Comparison of ENCODE assay signal across 9 cellular contexts in the genomic region with DNA sequence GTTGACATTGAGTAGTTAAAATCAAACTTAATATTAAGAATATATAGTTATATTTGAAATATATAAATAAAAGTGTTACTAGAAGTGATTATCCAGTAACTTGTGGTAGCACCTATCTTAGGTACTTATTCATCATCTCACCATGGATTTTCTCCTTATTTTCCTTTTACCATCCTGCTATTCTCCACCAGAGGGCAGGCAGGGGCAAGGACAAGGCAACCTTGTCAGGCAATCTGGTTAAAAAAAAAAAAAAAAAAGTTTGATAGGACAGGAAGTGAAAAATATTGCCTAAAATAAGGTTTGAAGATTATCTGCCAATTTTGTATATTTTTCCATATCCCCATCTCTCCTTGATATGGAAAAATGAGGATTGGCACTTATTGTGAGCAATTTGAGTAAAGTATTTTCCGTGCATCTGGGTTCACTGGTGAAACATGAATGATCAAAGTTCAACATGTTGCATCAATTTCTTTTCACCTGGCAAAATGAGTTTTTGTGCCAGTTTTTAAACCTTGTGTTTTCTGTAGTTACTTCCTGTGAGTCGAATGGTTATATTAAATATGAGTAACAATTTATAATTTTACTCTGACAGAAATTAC.
DNase-seq lines count a peak whose midpoint lies in the region; ATAC-seq, FAIRE-seq and TF ChIP-seq lines count a peak whose summit lies in the region.
"Had no signal": no experiment of that assay in that cellular context is flagged by ENCODE, and none has a peak within 500 bp of the region (broad histone marks: within the 10 kb centered on the region; RNA-seq: fewer than 3 reads in every experiment).

No MANE protein-coding gene starts in this region.

- no peak overlapping the region for H3K4me3 ChIP-seq in astrocyte (ENCODE audit: insufficient read depth, low read depth, low read length)
- no peak overlapping the region for H3K4me3 ChIP-seq in upper lobe of left lung

- no peaks in the 10 kb centered on the region for H3K4me1 ChIP-seq in astrocyte (ENCODE audit: insufficient read depth, low read length)
- H3K4me1 ChIP-seq in upper lobe of left lung, result no peaks in the 10 kb centered on the region

- no peak for TF ChIP-seq POLR2A in upper lobe of left lung (IDR thresholded peaks at IDR 0.05)

- TF ChIP-seq CTCF in astrocyte (IDR thresholded peaks at IDR 0.05; ENCODE audit: insufficient read depth, low read depth, low read length) (peak; percentile 65), upper lobe of left lung (IDR thresholded peaks at IDR 0.05) (peak in 5 of 6 experiments; percentile 38 to 55 (median 39))

- no peak for TF ChIP-seq EP300 in upper lobe of left lung (IDR thresholded peaks at IDR 0.05)

- no peaks in the 10 kb centered on the region for H3K9me3 ChIP-seq in astrocyte (ENCODE audit: insufficient read depth, low read depth, low read length)
- no peaks in the 10 kb centered on the region for H3K9me3 ChIP-seq in upper lobe of left lung

- H3K79me2 ChIP-seq in astrocyte (ENCODE audit: insufficient read depth, low read length), result no peaks in the 10 kb centered on the region

- H3K4me3 Mint-ChIP-seq in astrocyte (ENCODE audit: unreplicated experiment), result no peak overlapping the region
- H3K4me3 Mint-ChIP-seq: activated naive CD8-positive, alpha-beta T cell treated with anti-CD3 and anti-CD28 coated beads, Interleukin-2, amount 10 ng/mL, durations not matched to agents 7 days and 5 days had no signal

- H3K9me3 Mint-ChIP-seq in astrocyte (ENCODE audit: unreplicated experiment), result no peaks in the 10 kb centered on the region
- H3K9me3 Mint-ChIP-seq: activated naive CD8-positive, alpha-beta T cell treated with anti-CD3 and anti-CD28 coated beads, Interleukin-2, amount 10 ng/mL, durations not matched to agents 7 days and 5 days had no signal

- no peaks in the 10 kb centered on the region for H3K27me3 Mint-ChIP-seq in astrocyte (ENCODE audit: low read depth, unreplicated experiment)
- H3K27me3 Mint-ChIP-seq: activated naive CD8-positive, alpha-beta T cell treated with anti-CD3 and anti-CD28 coated beads, Interleukin-2, amount 10 ng/mL, durations not matched to agents 7 days and 5 days had no signal

- peak; percentile 38 to 52 for DNase-seq in NCI-H524 (lab: John Stamatoyannopoulos, UW)
- no peak for DNase-seq in NCI-H524 treated with DMSO at 0.1 percent for 48 hours (lab: John Stamatoyannopoulos, UW)
- peak; percentile 20 for DNase-seq in NCI-H1694 (lab: John Stamatoyannopoulos, UW)
- DNase-seq in astrocyte (ENCODE audit: low read depth), result peak; percentile 10
- DNase-seq in iris pigment epithelial cell (ENCODE audit: low read depth), result peak; percentile 43
- DNase-seq in upper lobe of left lung, result no peak
- DNase-seq: activated naive CD8-positive, alpha-beta T cell treated with anti-CD3 and anti-CD28 coated beads, Interleukin-2, amount 10 ng/mL, durations not matched to agents 7 days and 5 days had no signal

- H3K27ac Mint-ChIP-seq in astrocyte (ENCODE audit: unreplicated experiment), result no peak overlapping the region
- H3K27ac Mint-ChIP-seq: activated naive CD8-positive, alpha-beta T cell treated with anti-CD3 and anti-CD28 coated beads, Interleukin-2, amount 10 ng/mL, durations not matched to agents 7 days and 5 days had no signal

- no peak overlapping the region for H2AFZ ChIP-seq in astrocyte (ENCODE audit: low read depth, low read length)

- H3K27me3 ChIP-seq in astrocyte (ENCODE audit: insufficient read depth, low read length), result no peaks in the 10 kb centered on the region
- H3K27me3 ChIP-seq in upper lobe of left lung, result no peaks in the 10 kb centered on the region

- H3K4me1 Mint-ChIP-seq in astrocyte (ENCODE audit: low read depth, unreplicated experiment), result peaks cover 2% of the 10 kb centered on the region
- H3K4me1 Mint-ChIP-seq: activated naive CD8-positive, alpha-beta T cell treated with anti-CD3 and anti-CD28 coated beads, Interleukin-2, amount 10 ng/mL, durations not matched to agents 7 days and 5 days had no signal

- 61 to 79% methylated on average over 2 of the region's 2 CpGs for WGBS in upper lobe of left lung, 2 donors

- peak; percentile 74 for ATAC-seq in HG02571 (IDR thresholded peaks at IDR 0.05; ENCODE audit: unreplicated experiment)
- ATAC-seq in upper lobe of left lung (ENCODE audit: low FRiP score in 2 of 2), result peak in 1 of 2 donors; percentile 74
- no peak for ATAC-seq in HG02970 (IDR thresholded peaks at IDR 0.05; ENCODE audit: low FRiP score, unreplicated experiment)

- H3K9ac ChIP-seq in astrocyte (ENCODE audit: low read length), result no peak overlapping the region

- no peak overlapping the region for H3K27ac ChIP-seq in astrocyte (ENCODE audit: low read depth, low read length)
- H3K27ac ChIP-seq in upper lobe of left lung, result no peak overlapping the region

- H3K36me3 ChIP-seq in astrocyte (ENCODE audit: insufficient read depth, low read length), result no peaks in the 10 kb centered on the region
- H3K36me3 ChIP-seq in upper lobe of left lung, result no peaks in the 10 kb centered on the region

- FAIRE-seq in astrocyte (lab: Jason Lieb, UNC), result no peak

- H3K4me2 ChIP-seq in astrocyte (ENCODE audit: low read length), result no peak overlapping the region

- H3K36me3 Mint-ChIP-seq in astrocyte (ENCODE audit: low read depth, unreplicated experiment), result no peaks in the 10 kb centered on the region
- H3K36me3 Mint-ChIP-seq: activated naive CD8-positive, alpha-beta T cell treated with anti-CD3 and anti-CD28 coated beads, Interleukin-2, amount 10 ng/mL, durations not matched to agents 7 days and 5 days had no signal

- H4K20me1 ChIP-seq in astrocyte (ENCODE audit: insufficient read depth, low read length), result no peaks in the 10 kb centered on the region

Comparison
In these comparisons a context has a peak if more than half of its experiments do, and no peak if none do; other contexts are left out.
1. DNase-seq: peak in NCI-H524 (2 of 2), NCI-H1694 (single experiment), astrocyte (single experiment) and iris pigment epithelial cell (single experiment); none in NCI-H524 treated with DMSO at 0.1 percent for 48 hours (single experiment) and upper lobe of left lung (0 of 2).